ENCODE assay signal across 28 cellular contexts in genomic region chr5:119808024-119808423, GRCh38.
"Had no signal": no experiment of that assay in that cellular context is flagged by ENCODE, and none has a peak within 500 bp of the region (broad histone marks: within the 10 kb centered on the region; RNA-seq: fewer than 3 reads in every experiment).

No MANE protein-coding gene starts in this region.

- H3K9me3 ChIP-seq: colonic mucosa, gastrocnemius medialis had no signal

- FAIRE-seq: colon, endometrium, endothelial cell of umbilical vein, frontal cortex had no signal

- DNase-seq: colonic mucosa; cortex of kidney; dermis blood vessel endothelial cell; dorsolateral prefrontal cortex; effector CD4-positive, alpha-beta T cell; effector CD8-positive, alpha-beta T cell; effector memory CD4-positive, alpha-beta T cell; effector memory CD8-positive, alpha-beta T cell; endodermal cell; erythroblast; esophagus squamous epithelium; foreskin fibroblast; foreskin keratinocyte; foreskin melanocyte; gastrocnemius medialis; glutamatergic neuron; head of caudate nucleus; heart left ventricle; heart right ventricle had no signal

- H3K27ac ChIP-seq: colonic mucosa, coronary artery, dorsolateral prefrontal cortex, epithelial cell of prostate, esophagus muscularis mucosa, esophagus squamous epithelium, foreskin keratinocyte, gastrocnemius medialis, gastroesophageal sphincter, heart left ventricle, heart right ventricle had no signal

- H3K36me3 ChIP-seq: colonic mucosa, esophagus muscularis mucosa, esophagus squamous epithelium, gastrocnemius medialis, gastroesophageal sphincter, heart left ventricle, heart right ventricle had no signal

- ATAC-seq: effector memory CD8-positive, alpha-beta T cell; esophagus mucosa; foreskin keratinocyte; gastrocnemius medialis; gastroesophageal sphincter; heart left ventricle; heart right ventricle had no signal

- H3K27me3 ChIP-seq: colonic mucosa, dorsolateral prefrontal cortex, esophagus muscularis mucosa, esophagus squamous epithelium, foreskin keratinocyte, gastrocnemius medialis, gastroesophageal sphincter, heart left ventricle, heart right ventricle had no signal

- H3K4me3 ChIP-seq: colonic mucosa, coronary artery, dorsolateral prefrontal cortex, esophagus muscularis mucosa, esophagus squamous epithelium, gastroesophageal sphincter, heart left ventricle, heart right ventricle had no signal

- H3K4me1 ChIP-seq: colonic mucosa, esophagus muscularis mucosa, esophagus squamous epithelium, foreskin keratinocyte, gastroesophageal sphincter had no signal
